In genomic region chr10:124681626-124682552, GRCh38 we compare ENCODE assay signal across 29 cellular contexts.
A peak's percentile ranks its signal among the peaks of the same experiment; 100 is the strongest.
DNase-seq lines count a peak whose midpoint lies in the region; ATAC-seq, FAIRE-seq and TF ChIP-seq lines count a peak whose summit lies in the region.
"Had no signal": no experiment of that assay in that cellular context is flagged by ENCODE, and none has a peak within 500 bp of the region (broad histone marks: within the 10 kb centered on the region; RNA-seq: fewer than 3 reads in every experiment).

No MANE protein-coding gene starts in this region.

- H3K4me2 ChIP-seq in BLaER1 treated with 17β-estradiol and CSF1 and Interleukin-3, amounts not matched to agents 10 nM and 100 nM, result peak overlapping the region in 3 of 11 experiments; percentile 66 to 86 (median 81); a peak in 6 of 22 replicates
- H3K4me2 ChIP-seq: SK-N-SH had no signal

- peak; percentile 65 for DNase-seq in G401 (ENCODE audit: low spot score)
- peak; percentile 72 for DNase-seq in kidney
- DNase-seq in ovary, result no peak
- no peak for DNase-seq in stimulated activated CD4-positive, alpha-beta T cell treated with anti-CD3 and anti-CD28 coated beads, Interleukin-4, amount 100 ng/mL, for 4 hours
- DNase-seq in DMS114 treated with DMSO at 0.1 percent for 48 hours (lab: John Stamatoyannopoulos, UW; ENCODE audit: unreplicated experiment), result no peak
- no peak for DNase-seq in effector CD4-positive, alpha-beta T cell
- DNase-seq: activated CD4-positive, alpha-beta memory T cell treated with anti-CD3 and anti-CD28 coated beads for 36 hours; activated naive CD4-positive, alpha-beta T cell treated with anti-CD3 and anti-CD28 coated beads, Interleukin-2, amount 10 ng/mL, durations not matched to agents 7 days and 5 days; COR-L47; DMS53; effector CD8-positive, alpha-beta T cell; GDM1; hypothalamus; MM.1S; NCI-H1930; NCI-H524 treated with DMSO at 0.1 percent for 48 hours; NK-92 treated with Interleukin-12 subunit alpha and Interleukin-12 subunit beta, amount 100 ng/mL, for 24 hours; PC-3; SK-N-SH; stimulated activated CD4-positive, alpha-beta T cell treated with anti-CD3 and anti-CD28 coated beads, Interleukin-15, amount 100 ng/mL, for 24 hours; stimulated activated naive CD4-positive, alpha-beta T cell had no signal

- H3K9me3 Mint-ChIP-seq in stimulated activated memory B cell treated with anti-CD40 and anti-IgM and Interleukin-4, amounts not matched to agents 10 μg/mL and 1 μg/mL and 100 μg/mL, for 72 hours, result no peaks in the 10 kb centered on the region
- H3K9me3 Mint-ChIP-seq: activated CD4-positive, alpha-beta memory T cell treated with anti-CD3 and anti-CD28 coated beads for 36 hours; activated naive CD4-positive, alpha-beta T cell treated with anti-CD3 and anti-CD28 coated beads, Interleukin-2, amount 10 ng/mL, durations not matched to agents 7 days and 5 days; activated T-helper 1 cell treated with anti-CD3 and anti-CD28 coated beads, Interleukin-12 subunit alpha, Interleukin-12 subunit beta, Interleukin-2, Interleukin-4 antibody, amounts not matched to agents 30 ng/mL and 10 ng/mL and 1 ng/mL, durations not matched to agents 14 hours and 24 hours and 36 hours had no signal

- no peaks in the 10 kb centered on the region for H3K9me3 ChIP-seq in BLaER1 treated with 17β-estradiol and CSF1 and Interleukin-3, amounts not matched to agents 10 nM and 100 nM (replicated peaks in 1 of 11)
- H3K9me3 ChIP-seq in kidney (ENCODE audit: control insufficient read depth in 1 of 2, low read length in 2 of 2) (no peaks in the 10 kb centered on the region), ovary (no peaks in the 10 kb centered on the region)
- H3K9me3 ChIP-seq: HAP-1, SK-N-SH, suprapubic skin, vagina had no signal

- peaks cover 77% of the 10 kb centered on the region for H3K4me1 Mint-ChIP-seq in stimulated activated memory B cell treated with anti-CD40 and anti-IgM and Interleukin-4, amounts not matched to agents 10 μg/mL and 1 μg/mL and 100 μg/mL, for 72 hours

- 89 to 90% (median 90%) methylated on average over 36 of the region's 36 CpGs for WGBS in ovary, 3 donors

- no peak for FAIRE-seq in kidney (lab: Jason Lieb, UNC)

- in situ Hi-C loops in G401 (cut with HindIII; ENCODE audit: low sequenced_read_pairs), result no loop called here

- H3K27me3 ChIP-seq in BLaER1 treated with 17β-estradiol and CSF1 and Interleukin-3, amounts not matched to agents 10 nM and 100 nM, result no peaks in the 10 kb centered on the region
- no peaks in the 10 kb centered on the region for H3K27me3 ChIP-seq in ovary
- H3K27me3 ChIP-seq: suprapubic skin, vagina had no signal

- peaks cover 64 to 100% (median 76%) of the 10 kb centered on the region in 10 experiments for H3K4me1 ChIP-seq in BLaER1 treated with 17β-estradiol and CSF1 and Interleukin-3, amounts not matched to agents 10 nM and 100 nM
- H3K4me1 ChIP-seq in kidney (ENCODE audit: control insufficient read depth in 1 of 2, insufficient read depth in 1 of 2, low read depth in 1 of 2, low read length in 2 of 2) (peaks cover 21 to 48% of the 10 kb centered on the region in 2 donors), ovary (ENCODE audit: insufficient read depth) (peaks cover 37% of the 10 kb centered on the region)

- no peak for TF ChIP-seq POLR2A in ovary (IDR thresholded peaks at IDR 0.05)

- peaks cover 0 to 38% (median 28%) of the 10 kb centered on the region in 11 experiments; a peak in 16 of 22 replicates for H4K20me1 ChIP-seq in BLaER1 treated with 17β-estradiol and CSF1 and Interleukin-3, amounts not matched to agents 10 nM and 100 nM

- no peaks in the 10 kb centered on the region for H3K27me3 Mint-ChIP-seq in stimulated activated memory B cell treated with anti-CD40 and anti-IgM and Interleukin-4, amounts not matched to agents 10 μg/mL and 1 μg/mL and 100 μg/mL, for 72 hours
- H3K27me3 Mint-ChIP-seq: activated CD4-positive, alpha-beta memory T cell treated with anti-CD3 and anti-CD28 coated beads for 36 hours; activated naive CD4-positive, alpha-beta T cell treated with anti-CD3 and anti-CD28 coated beads, Interleukin-2, amount 10 ng/mL, durations not matched to agents 7 days and 5 days; progenitor cell of endocrine pancreas had no signal

- no peak for TF ChIP-seq EP300 in ovary (IDR thresholded peaks at IDR 0.05)

- peak overlapping the region in 6 of 11 experiments; percentile 12 to 82 (median 58); a peak in 10 of 22 replicates for H3K27ac ChIP-seq in BLaER1 treated with 17β-estradiol and CSF1 and Interleukin-3, amounts not matched to agents 10 nM and 100 nM
- H3K27ac ChIP-seq in kidney (ENCODE audit: low read depth in 2 of 2, low read length in 2 of 2) (no peak overlapping the region), ovary (no peak overlapping the region)
- H3K27ac ChIP-seq: suprapubic skin, vagina had no signal

- no peak overlapping the region for H3K4me3 ChIP-seq in BLaER1 treated with 17β-estradiol and CSF1 and Interleukin-3, amounts not matched to agents 10 nM and 100 nM
- H3K4me3 ChIP-seq in kidney (ENCODE audit: low read length in 2 of 2) (no peak overlapping the region), ovary (no peak overlapping the region)
- H3K4me3 ChIP-seq: HAP-1, suprapubic skin, vagina had no signal

- ATAC-seq in stimulated activated memory B cell treated with anti-CD40 and anti-IgM and Interleukin-4, amounts not matched to agents 10 μg/mL and 1 μg/mL and 100 μg/mL, for 72 hours, result no peak
- ATAC-seq: activated CD4-positive, CD25-positive, alpha-beta regulatory T cell treated with anti-CD3 and anti-CD28 coated beads, Interleukin-2, amount 50 U/mL, for 24 hours; PC-3 had no signal

- TF ChIP-seq CTCF in kidney (IDR thresholded peaks at IDR 0.05; ENCODE audit: borderline replicate concordance, extremely low read depth, insufficient read depth) (no peak), ovary (IDR thresholded peaks at IDR 0.05) (no peak)

- intact Hi-C loops in kidney (cut with DNase I), result no loop called here
- intact Hi-C loops in ovary (cut with DNase I), result no loop called here

- H3K4me3 Mint-ChIP-seq in stimulated activated memory B cell treated with anti-CD40 and anti-IgM and Interleukin-4, amounts not matched to agents 10 μg/mL and 1 μg/mL and 100 μg/mL, for 72 hours, result no peak overlapping the region
- H3K4me3 Mint-ChIP-seq: activated CD4-positive, alpha-beta memory T cell treated with anti-CD3 and anti-CD28 coated beads for 36 hours; activated naive CD4-positive, alpha-beta T cell treated with anti-CD3 and anti-CD28 coated beads, Interleukin-2, amount 10 ng/mL, durations not matched to agents 7 days and 5 days; activated T-helper 1 cell treated with anti-CD3 and anti-CD28 coated beads, Interleukin-12 subunit alpha, Interleukin-12 subunit beta, Interleukin-2, Interleukin-4 antibody, amounts not matched to agents 30 ng/mL and 10 ng/mL and 1 ng/mL, durations not matched to agents 14 hours and 24 hours and 36 hours had no signal

- peaks cover 21 to 79% (median 59%) of the 10 kb centered on the region in 11 experiments for H3K36me3 ChIP-seq in BLaER1 treated with 17β-estradiol and CSF1 and Interleukin-3, amounts not matched to agents 10 nM and 100 nM
- H3K36me3 ChIP-seq in kidney (ENCODE audit: control insufficient read depth in 1 of 2, insufficient read depth in 2 of 2, low read length in 2 of 2), result peaks cover 8 to 19% of the 10 kb centered on the region in 2 donors
- no peaks in the 10 kb centered on the region for H3K36me3 ChIP-seq in ovary

- peaks cover 44% of the 10 kb centered on the region for H3K36me3 Mint-ChIP-seq in stimulated activated memory B cell treated with anti-CD40 and anti-IgM and Interleukin-4, amounts not matched to agents 10 μg/mL and 1 μg/mL and 100 μg/mL, for 72 hours

- H3K27ac Mint-ChIP-seq in stimulated activated memory B cell treated with anti-CD40 and anti-IgM and Interleukin-4, amounts not matched to agents 10 μg/mL and 1 μg/mL and 100 μg/mL, for 72 hours, result peak overlapping the region; percentile 87
- H3K27ac Mint-ChIP-seq: activated CD4-positive, alpha-beta memory T cell treated with anti-CD3 and anti-CD28 coated beads for 36 hours; activated naive CD4-positive, alpha-beta T cell treated with anti-CD3 and anti-CD28 coated beads, Interleukin-2, amount 10 ng/mL, durations not matched to agents 7 days and 5 days; activated T-helper 1 cell treated with anti-CD3 and anti-CD28 coated beads, Interleukin-12 subunit alpha, Interleukin-12 subunit beta, Interleukin-2, Interleukin-4 antibody, amounts not matched to agents 30 ng/mL and 10 ng/mL and 1 ng/mL, durations not matched to agents 14 hours and 24 hours and 36 hours; progenitor cell of endocrine pancreas had no signal

- no peak overlapping the region for H3K9ac ChIP-seq in BLaER1 treated with 17β-estradiol and CSF1 and Interleukin-3, amounts not matched to agents 10 nM and 100 nM
- no peak overlapping the region for H3K9ac ChIP-seq in kidney (ENCODE audit: low read length in 2 of 2)
- H3K9ac ChIP-seq: SK-N-SH had no signal

Comparison
In these comparisons a context has a peak if more than half of its experiments do, and no peak if none do; other contexts are left out.
1. H3K27ac ChIP-seq: peak in BLaER1 treated with 17β-estradiol and CSF1 and Interleukin-3, amounts not matched to agents 10 nM and 100 nM (6 of 11); none in kidney (0 of 2) and ovary (0 of 2).
2. DNase-seq: peak in G401 (single experiment) and kidney (single experiment); none in ovary (0 of 5), stimulated activated CD4-positive, alpha-beta T cell treated with anti-CD3 and anti-CD28 coated beads, Interleukin-4, amount 100 ng/mL, for 4 hours (0 of 2), DMS114 treated with DMSO at 0.1 percent for 48 hours (single experiment) and effector CD4-positive, alpha-beta T cell (single experiment).